17 cellular contexts compared by ENCODE assay signal in the genomic region with DNA sequence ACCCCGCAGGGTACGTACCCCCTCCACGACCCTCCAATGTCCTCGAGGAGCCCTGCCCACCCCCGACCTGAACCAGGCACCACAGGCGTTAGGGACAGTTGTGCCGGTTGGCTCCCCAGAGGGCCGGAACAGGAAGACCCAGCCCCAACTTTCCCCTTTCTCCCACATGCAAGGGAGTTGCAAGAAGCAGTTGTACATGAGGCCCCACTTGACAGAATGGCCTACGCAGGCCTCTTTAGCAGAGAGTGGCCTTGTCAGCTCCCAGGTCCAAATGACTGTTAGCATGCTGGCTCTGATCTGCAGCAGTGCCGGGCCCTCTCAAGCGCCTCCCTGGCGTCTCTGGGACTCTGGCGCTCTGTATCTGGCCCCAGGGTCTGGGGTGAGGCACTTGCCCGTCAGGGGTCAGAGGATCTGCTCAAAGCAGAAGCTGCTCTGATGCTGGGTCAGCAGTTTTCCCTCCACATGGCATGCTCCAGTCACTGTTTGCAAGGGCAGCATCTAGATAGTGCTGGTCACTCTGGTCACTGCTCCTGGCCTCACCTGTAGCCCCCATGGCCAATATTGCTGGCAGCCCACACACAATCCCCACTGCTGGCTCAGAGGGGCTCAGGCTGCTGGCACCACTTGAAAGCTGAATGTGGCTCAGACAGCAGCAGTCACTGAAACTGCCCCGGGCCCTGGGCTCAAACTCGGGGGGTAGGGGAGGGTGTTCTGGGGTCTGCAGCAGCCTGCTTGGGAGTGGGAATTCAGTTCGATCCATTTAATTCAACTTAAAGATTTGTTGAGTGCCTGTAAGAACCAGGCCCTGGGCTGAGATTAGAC.
A peak's percentile ranks its signal among the peaks of the same experiment; 100 is the strongest.
DNase-seq lines count a peak whose midpoint lies in the region; ATAC-seq and TF ChIP-seq lines count a peak whose summit lies in the region.
"Had no signal": no experiment of that assay in that cellular context is flagged by ENCODE, and none has a peak within 500 bp of the region (broad histone marks: within the 10 kb centered on the region; RNA-seq: fewer than 3 reads in every experiment).

No MANE protein-coding gene starts in this region.

- no peak overlapping the region for H3K4me3 ChIP-seq in NB4 (ENCODE audit: low read depth, low read length)
- H3K4me3 ChIP-seq in left lung: no peak overlapping the region
- no peak overlapping the region for H3K4me3 ChIP-seq in parathyroid adenoma (ENCODE audit: low read depth, low read length)
- H3K4me3 ChIP-seq: GM23338 had no signal

- TF ChIP-seq CTCF in NB4 (IDR thresholded peaks at IDR 0.05; ENCODE audit: low read depth, low read length) (no peak), left lung (IDR thresholded peaks at IDR 0.05) (no peak), parathyroid adenoma (IDR thresholded peaks at IDR 0.05) (no peak)

- H3K79me2 ChIP-seq in parathyroid adenoma: no peaks in the 10 kb centered on the region

- H2AFZ ChIP-seq in parathyroid adenoma: peak overlapping the region; percentile 78
- H2AFZ ChIP-seq: GM23338 had no signal

- H3K27ac ChIP-seq in left lung: no peak overlapping the region
- peak overlapping the region; percentile 45 for H3K27ac ChIP-seq in parathyroid adenoma
- H3K27ac ChIP-seq: HL-60, RWPE1 had no signal

- ATAC-seq in left lung: peak; percentile 54
- ATAC-seq: CD8-positive, alpha-beta T cell; GM23338 had no signal

- no peaks in the 10 kb centered on the region for H3K27me3 ChIP-seq in left lung
- H3K27me3 ChIP-seq in parathyroid adenoma (ENCODE audit: control insufficient read depth, insufficient read depth, low read length): no peaks in the 10 kb centered on the region

- peak overlapping the region; percentile 3 for H3K4me2 ChIP-seq in parathyroid adenoma (ENCODE audit: low read length)
- H3K4me2 ChIP-seq: GM23338 had no signal

- TF ChIP-seq POLR2A in NB4 (IDR thresholded peaks at IDR 0.05; ENCODE audit: extremely low read depth, insufficient read length): no peak

- no peak overlapping the region for H3K9ac ChIP-seq in parathyroid adenoma

- intact Hi-C loops in left lung (cut with DNase I): loop anchor here in 1 of 2 donors (10.0 kb wide), 1 partner anchor 165 kb away; no protein-coding TSS in a partner anchor

- H3K36me3 ChIP-seq in left lung: no peaks in the 10 kb centered on the region
- no peaks in the 10 kb centered on the region for H3K36me3 ChIP-seq in parathyroid adenoma (ENCODE audit: control insufficient read depth, insufficient read depth, low read length)

- DNase-seq in CD1c-positive myeloid dendritic cell (ENCODE audit: extremely low spot score) (peak; percentile 15), NB4 (ENCODE audit: low read depth) (peak; percentile 62), left lung (no peak), AML-193 (lab: John Stamatoyannopoulos, UW) (no peak), OCI-M1 (lab: John Stamatoyannopoulos, UW) (no peak)
- DNase-seq in stimulated activated naive CD4-positive, alpha-beta T cell (lab: John Stamatoyannopoulos, UW): no peak
- DNase-seq: DMS79 treated with DMSO at 0.1 percent for 48 hours, MV-4-11, NCI-H1417 treated with DMSO at 0.1 percent for 48 hours, NCI-H1930, NCI-H2171 treated with DMSO at 0.1 percent for 48 hours, NCI-H748 treated with DMSO at 0.1 percent for 48 hours had no signal

- H3K9me3 ChIP-seq in left lung: no peaks in the 10 kb centered on the region
- H3K9me3 ChIP-seq in parathyroid adenoma (ENCODE audit: control insufficient read depth, low read length): no peaks in the 10 kb centered on the region

- peaks cover 0 to 15% of the 10 kb centered on the region in 2 donors for H3K4me1 ChIP-seq in left lung
- H3K4me1 ChIP-seq in parathyroid adenoma: peaks cover 36% of the 10 kb centered on the region

Comparison
In these comparisons a context has a peak if more than half of its experiments do, and no peak if none do; other contexts are left out.
1. DNase-seq: peak in CD1c-positive myeloid dendritic cell (single experiment) and NB4 (single experiment); none in left lung (0 of 2), AML-193 (0 of 2), stimulated activated naive CD4-positive, alpha-beta T cell (0 of 6) and OCI-M1 (single experiment).